In the genomic region with DNA sequence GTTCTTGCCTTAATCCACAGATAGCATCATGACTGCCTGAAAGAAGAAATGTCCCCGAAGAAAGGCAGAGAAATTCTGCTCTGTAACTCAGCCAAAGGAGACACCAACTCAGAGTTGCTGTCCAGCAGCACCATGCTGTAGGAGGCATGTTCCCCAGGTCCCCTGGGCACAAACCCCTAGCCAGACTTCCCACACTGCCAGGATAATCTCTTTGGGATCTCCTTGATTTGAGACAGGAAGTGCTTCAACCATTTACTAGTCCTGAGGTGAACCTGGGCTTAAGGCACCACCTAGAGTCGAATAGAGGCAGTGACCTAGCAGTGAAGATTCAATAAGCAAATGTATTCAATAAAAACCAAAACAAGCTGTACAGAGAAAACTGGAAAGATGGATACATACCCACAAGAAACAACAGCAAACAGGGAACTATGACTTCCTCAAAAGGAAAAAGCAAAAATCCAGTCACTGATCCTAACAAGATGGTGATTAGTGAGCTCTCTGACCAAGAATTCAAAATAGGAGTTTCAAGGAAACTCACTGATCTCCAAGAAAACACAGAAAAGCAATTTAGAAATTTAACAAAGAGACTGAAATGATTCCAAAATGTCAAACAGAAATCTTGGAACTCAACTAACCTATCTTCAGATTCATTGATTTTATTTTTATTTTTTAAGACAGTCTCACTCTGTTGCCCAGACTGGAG, we compare ENCODE assay signal across 2 cellular contexts.
TF ChIP-seq lines count a peak whose summit lies in the region.

No MANE protein-coding gene starts in this region.

TF ChIP-seq in WTC11, 78 proteins besides CTCF, POLR2A, EP300 and RAD21:
- TF ChIP-seq ZNF263 (CRISPR knock-in tag; IDR thresholded peaks at IDR 0.05; ENCODE audit: low read depth) (no peak), ZBTB21 (CRISPR knock-in tag; IDR thresholded peaks at IDR 0.05; ENCODE audit: borderline replicate concordance) (no peak), SMAD4 (CRISPR knock-in tag; IDR thresholded peaks at IDR 0.05) (no peak), GABPB1 (CRISPR knock-in tag; IDR thresholded peaks at IDR 0.05) (no peak)

TF ChIP-seq in endothelial cell of umbilical vein, 7 proteins besides CTCF, POLR2A, EP300 and RAD21:
- TF ChIP-seq MYC (IDR thresholded peaks at IDR 0.05; ENCODE audit: low read depth, low read length) (no peak), POLR2AphosphoS5 (IDR thresholded peaks at IDR 0.05; ENCODE audit: insufficient read depth, low read depth, low read length) (no peak), EZH2 (IDR thresholded peaks at IDR 0.05; ENCODE audit: borderline replicate concordance, low read depth, low read length, severe bottlenecking) (no peak), MAX (IDR thresholded peaks at IDR 0.05; ENCODE audit: insufficient read depth, insufficient read length) (no peak), GATA2 (IDR thresholded peaks at IDR 0.05; ENCODE audit: insufficient read depth, insufficient read length, low read depth, low read length) (no peak), JUN (IDR thresholded peaks at IDR 0.05; ENCODE audit: borderline replicate concordance, insufficient read depth, insufficient read length, low read depth) (no peak), FOS (IDR thresholded peaks at IDR 0.05; ENCODE audit: borderline replicate concordance, insufficient read depth, low read length) (no peak)
